Comparison of ENCODE assay signal across 12 cellular contexts in genomic region chr19:6138511-6138910, GRCh38. TPM values are rescaled to one million over a fixed set of nuclear protein-coding genes. Genes with fewer than 3 reads are reported as not detected.
"Had no signal": no experiment of that assay in that cellular context is flagged by ENCODE, and none has a peak within 500 bp of the region (broad histone marks: within the 10 kb centered on the region; RNA-seq: fewer than 3 reads in every experiment).

No MANE protein-coding gene starts in this region.

- H3K9me3 Mint-ChIP-seq: HFFc6 had no signal

- H3K27ac ChIP-seq: GM23248 had no signal

- H3K4me3 ChIP-seq: GM23248, GM23338, HAP-1 had no signal

- H3K36me3 ChIP-seq: HAP-1 had no signal

- DNase-seq: GOT3, H7, H9, HCEC 1CT, HFFc6 had no signal

- FAIRE-seq: H1, H54 had no signal

- H3K9me3 ChIP-seq: HAP-1 had no signal

- H3K27ac Mint-ChIP-seq: GM23338, H9, HFFc6 had no signal

- H3K9ac ChIP-seq: GM23248 had no signal

- H3K4me1 Mint-ChIP-seq: GM23338 had no signal

- ATAC-seq: GM23338, HCT116 had no signal

- H3K4me2 ChIP-seq: GM23338 had no signal

- H3K4me1 ChIP-seq: HAP-1 had no signal

- H3K4me3 Mint-ChIP-seq: GM23338, H9, HFFc6 had no signal

- H2AFZ ChIP-seq: GM23248 had no signal

RNA-seq across cellular contexts. Expression of gene ACSBG2, which starts 3.0 kb away (rescaled TPM):
- total RNA-seq: GM23248, GM23338, H1, H4, H7, H9, HFFc6 had no signal
- polyA plus RNA-seq: GM23248, GM23338, H1 had no signal
